Comparison of ENCODE assay signal across 19 cellular contexts in genomic region chr6:4066029-4066755, GRCh38. TPM values are rescaled to one million over a fixed set of nuclear protein-coding genes. Genes with fewer than 3 reads are reported as not detected.
A peak's percentile ranks its signal among the peaks of the same experiment; 100 is the strongest.
DNase-seq lines count a peak whose midpoint lies in the region; ATAC-seq, FAIRE-seq and TF ChIP-seq lines count a peak whose summit lies in the region.
"Had no signal": no experiment of that assay in that cellular context is flagged by ENCODE, and none has a peak within 500 bp of the region (broad histone marks: within the 10 kb centered on the region; RNA-seq: fewer than 3 reads in every experiment).

No MANE protein-coding gene starts in this region.

- H3K9me3 ChIP-seq in T-helper 17 cell (ENCODE audit: control insufficient read depth, low read length, poor library complexity, severe bottlenecking) (no peaks in the 10 kb centered on the region), keratinocyte (ENCODE audit: control insufficient read depth, low read depth, low read length) (no peaks in the 10 kb centered on the region)
- H3K9me3 ChIP-seq: transverse colon had no signal

- peak; percentile 5 for DNase-seq in GM12865 (ENCODE audit: low read depth)
- no peak for DNase-seq in T-helper 17 cell
- DNase-seq in keratinocyte (ENCODE audit: low read depth, low spot score) = no peak
- no peak for DNase-seq in NCI-H526 (lab: John Stamatoyannopoulos, UW)
- DNase-seq in NCI-H345 (lab: John Stamatoyannopoulos, UW) = no peak
- DNase-seq in HUDEP-2 (lab: John Stamatoyannopoulos, UW; ENCODE audit: unreplicated experiment in 76 of 76) = no peak
- DNase-seq: activated naive CD4-positive, alpha-beta T cell treated with anti-CD3 and anti-CD28 coated beads, Interleukin-2, amount 50 U/mL, for 16 hours; caudate nucleus; endodermal cell; H7; KG1; NCI-H1694; NCI-H526 treated with DMSO at 0.1 percent for 48 hours; stimulated activated CD4-positive, alpha-beta T cell treated with anti-CD3 and anti-CD28 coated beads, Interleukin-4, amount 100 ng/mL, for 1 hour; T-helper 1 cell; transverse colon had no signal

- H3K27me3 ChIP-seq in keratinocyte (ENCODE audit: control insufficient read depth, extremely low read depth, insufficient read depth, low read length) = no peaks in the 10 kb centered on the region
- H3K27me3 ChIP-seq: transverse colon had no signal

- H3K27me3 Mint-ChIP-seq in T-helper 17 cell = no peaks in the 10 kb centered on the region

- H3K4me2 ChIP-seq in keratinocyte (ENCODE audit: control insufficient read depth, extremely low read depth, insufficient read depth, low read depth, low read length) = no peak overlapping the region

- no peak overlapping the region for H3K9ac ChIP-seq in keratinocyte (ENCODE audit: control insufficient read depth, extremely low read depth, insufficient read depth, low read length)

- peak; percentile 37 for ATAC-seq in T-helper 17 cell
- no peak for ATAC-seq in GM19395 (IDR thresholded peaks at IDR 0.05; ENCODE audit: unreplicated experiment)

- peaks cover 6% of the 10 kb centered on the region for H3K4me1 ChIP-seq in keratinocyte (ENCODE audit: control insufficient read depth, extremely low read depth, insufficient read depth, low read length)

- H3K27ac Mint-ChIP-seq in T-helper 17 cell = peak overlapping the region; percentile 80
- H3K27ac Mint-ChIP-seq: endodermal cell had no signal

- TF ChIP-seq CTCF in 22Rv1 (IDR thresholded peaks at IDR 0.05) = no peak
- no peak for TF ChIP-seq CTCF in GM12865 (IDR thresholded peaks at IDR 0.05; ENCODE audit: insufficient read depth, low read depth, low read length, missing control alignments)
- no peak for TF ChIP-seq CTCF in keratinocyte (optimal IDR thresholded peaks at IDR 0.05 in 1 of 3, IDR thresholded peaks at IDR 0.05 in 1 of 3, conservative IDR thresholded peaks at IDR 0.05 in 1 of 3; ENCODE audit: extremely low read depth in 1 of 3, insufficient read depth in 2 of 3, low read length in 3 of 3)

- no peaks in the 10 kb centered on the region for H3K79me2 ChIP-seq in keratinocyte (ENCODE audit: control insufficient read depth, insufficient read depth, low read length)

- peaks cover 5% of the 10 kb centered on the region for H3K4me1 Mint-ChIP-seq in T-helper 17 cell

- peak overlapping the region; percentile 28 for H3K4me3 Mint-ChIP-seq in T-helper 17 cell
- H3K4me3 Mint-ChIP-seq: endodermal cell had no signal

- peak; percentile 49 for FAIRE-seq in keratinocyte (lab: Jason Lieb, UNC)

- H2AFZ ChIP-seq in keratinocyte (ENCODE audit: control insufficient read depth, low read length) = no peak overlapping the region

- H3K4me3 ChIP-seq in GM12865 (ENCODE audit: low read depth, low read length) (no peak overlapping the region), keratinocyte (ENCODE audit: control insufficient read depth in 2 of 3, extremely low read depth in 1 of 3, insufficient read depth in 2 of 3, low read depth in 1 of 3, low read length in 3 of 3) (no peak overlapping the region)
- H3K4me3 ChIP-seq: transverse colon had no signal

- H3K36me3 ChIP-seq in keratinocyte (ENCODE audit: control insufficient read depth in 2 of 2, extremely low read depth in 1 of 2, insufficient read depth in 2 of 2, low read length in 2 of 2) = peaks cover 9 to 16% of the 10 kb centered on the region in 2 experiments

- no peaks in the 10 kb centered on the region for H3K9me1 ChIP-seq in keratinocyte (ENCODE audit: control insufficient read depth, extremely low read depth, insufficient read depth, low read length)

- H3K36me3 Mint-ChIP-seq in T-helper 17 cell (ENCODE audit: low read depth) = peaks cover 3% of the 10 kb centered on the region

- H4K20me1 ChIP-seq in keratinocyte (ENCODE audit: control insufficient read depth, extremely low read depth, insufficient read depth, low read length) = no peaks in the 10 kb centered on the region

- H3K27ac ChIP-seq in 22Rv1 (peak overlapping the region; percentile 61), keratinocyte (ENCODE audit: control insufficient read depth, insufficient read depth, low read length) (no peak overlapping the region)

- dilution Hi-C loops in keratinocyte (cut with MboI; ENCODE audit: extremely low pct_ligation_motif_present, low sequenced_read_pairs) = no loop called here

RNA-seq across cellular contexts. Expression of gene FAM217A, which starts 12.7 kb away (rescaled TPM):
- total RNA-seq in T-helper 17 cell = not detected
- polyA plus RNA-seq in keratinocyte = not detected in 3 replicates
- polyA plus RNA-seq in keratinocyte (2011; ENCODE audit: low read depth) = not detected
- not detected in 2 replicates for polyA plus RNA-seq in keratinocyte (2011; cell fraction: cytosol; rRNA removed)
- not detected in 2 replicates for polyA plus RNA-seq in keratinocyte (2011; cell fraction: nucleus; rRNA removed)
- polyA plus RNA-seq in keratinocyte (2012; ENCODE audit: low replicate concordance) = not detected in 2 replicates
- not detected in 3 replicates for polyA minus RNA-seq in keratinocyte
- polyA minus RNA-seq in keratinocyte (2011; cell fraction: cytosol; rRNA and poly(A)+ RNA removed) = not detected
- not detected in 2 replicates for polyA minus RNA-seq in keratinocyte (2011; cell fraction: nucleus; rRNA and poly(A)+ RNA removed)
- total RNA-seq: endodermal cell, H7, lung microvascular endothelial cell, transverse colon had no signal
